ENCODE assay signal across 8 cellular contexts in the genomic region with DNA sequence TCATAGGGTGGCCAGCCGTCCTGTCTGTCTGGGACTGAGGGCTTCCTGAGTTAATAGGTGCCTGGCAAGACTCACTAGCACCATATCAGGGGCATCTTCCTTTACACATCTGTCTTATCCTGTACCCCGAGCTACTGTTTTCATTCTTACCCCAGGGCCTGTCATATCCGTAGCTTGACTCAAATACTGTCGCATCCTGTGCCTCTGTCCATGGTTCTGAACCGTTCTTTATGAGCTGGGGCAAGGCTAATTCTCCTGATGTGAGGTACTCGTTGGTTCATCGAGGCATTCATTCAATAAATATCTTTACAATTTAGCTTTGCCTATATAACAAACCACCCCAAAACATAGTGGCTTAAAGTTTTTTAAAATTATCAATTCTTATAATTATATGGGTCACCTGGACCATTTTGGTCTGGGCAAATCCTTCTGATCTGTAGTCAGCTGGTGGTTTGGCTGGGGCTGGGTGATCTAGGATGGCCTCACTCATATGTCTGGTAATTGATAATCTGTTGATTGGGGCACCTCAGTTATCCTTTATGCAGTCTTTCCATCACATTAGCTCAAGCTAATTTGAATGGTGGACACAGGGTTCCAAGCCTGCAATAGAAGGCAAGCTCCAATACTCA.
A peak's percentile ranks its signal among the peaks of the same experiment; 100 is the strongest.
DNase-seq lines count a peak whose midpoint lies in the region; ATAC-seq, FAIRE-seq and TF ChIP-seq lines count a peak whose summit lies in the region.

No MANE protein-coding gene starts in this region.

- H3K9me3 ChIP-seq in DND-41 (ENCODE audit: insufficient read depth, low read length, severe bottlenecking) (no peaks in the 10 kb centered on the region), HepG2 (ENCODE audit: low read length) (no peaks in the 10 kb centered on the region), transverse colon (no peaks in the 10 kb centered on the region)

- H3K4me3 ChIP-seq in DND-41 (ENCODE audit: low read depth in 1 of 2, low read length in 2 of 2) (no peak overlapping the region), HepG2 (replicated peaks in 1 of 3; ENCODE audit: insufficient read depth in 1 of 3, low read depth in 2 of 3, low read length in 3 of 3) (no peak overlapping the region), transverse colon (no peak overlapping the region)

- WGBS in HepG2 (ENCODE audit: low lambda C conversion rate) = 3% methylated on average over 6 of the region's 7 CpGs
- 8 to 13% methylated on average over 5 to 7 of the region's 7 CpGs for WGBS in transverse colon (ENCODE audit: low coverage in 1 of 2), 2 donors

- no peaks in the 10 kb centered on the region for H3K9me3 Mint-ChIP-seq in activated naive CD4-positive, alpha-beta T cell treated with anti-CD3 and anti-CD28 coated beads, Interleukin-2, amount 10 ng/mL, durations not matched to agents 7 days and 5 days

- intact Hi-C loops in HepG2 (cut with micrococcal nuclease; ENCODE audit: unreplicated experiment) (no loop called here), transverse colon (cut with DNase I; ENCODE audit: low total_unique reads) (no loop called here)

- no peaks in the 10 kb centered on the region for H3K4me1 ChIP-seq in DND-41 (ENCODE audit: insufficient read depth, low read length)
- H3K4me1 ChIP-seq in HepG2 (ENCODE audit: insufficient read depth, low read length) = no peaks in the 10 kb centered on the region
- no peaks in the 10 kb centered on the region for H3K4me1 ChIP-seq in transverse colon

- no peak overlapping the region for H3K27ac ChIP-seq in DND-41 (ENCODE audit: low read length)
- H3K27ac ChIP-seq in HepG2 (ENCODE audit: extremely low read length, insufficient read depth, low read length) = no peak overlapping the region
- H3K27ac ChIP-seq in transverse colon = no peak overlapping the region

- H3K36me3 ChIP-seq in DND-41 (ENCODE audit: insufficient read depth, low read length) (no peaks in the 10 kb centered on the region), HepG2 (replicated peaks in 1 of 2; ENCODE audit: control insufficient read depth in 1 of 2, insufficient read depth in 2 of 2, low read length in 2 of 2) (no peaks in the 10 kb centered on the region), transverse colon (no peaks in the 10 kb centered on the region)

- no peaks in the 10 kb centered on the region for H3K36me3 Mint-ChIP-seq in activated naive CD4-positive, alpha-beta T cell treated with anti-CD3 and anti-CD28 coated beads, Interleukin-2, amount 10 ng/mL, durations not matched to agents 7 days and 5 days

- TF ChIP-seq EP300 in HepG2 (IDR thresholded peaks at IDR 0.05; ENCODE audit: low read depth in 2 of 2, low read length in 2 of 2) (no peak), HepG2 (CRISPR knock-in tag; IDR thresholded peaks at IDR 0.05; ENCODE audit: borderline replicate concordance) (no peak), transverse colon (IDR thresholded peaks at IDR 0.05; ENCODE audit: low read depth) (no peak)

- H3K9ac ChIP-seq in DND-41 (ENCODE audit: low read depth, low read length) = no peak overlapping the region
- H3K9ac ChIP-seq in HepG2 (ENCODE audit: insufficient read depth, low read depth, low read length) = no peak overlapping the region

- no peaks in the 10 kb centered on the region for H3K27me3 ChIP-seq in DND-41 (ENCODE audit: insufficient read depth, low read length, poor library complexity)
- H3K27me3 ChIP-seq in HepG2 (ENCODE audit: control insufficient read depth in 1 of 2, insufficient read depth in 2 of 2, low read length in 2 of 2) = no peaks in the 10 kb centered on the region; a peak in 1 of 5 replicates
- H3K27me3 ChIP-seq in transverse colon = peaks cover 18% of the 10 kb centered on the region

- DNase-seq in DND-41 (peak; percentile 66), NCI-H460 (ENCODE audit: extremely low read depth, low read depth) (peak; percentile 49), HepG2 (ENCODE audit: low spot score) (peak; percentile 21), transverse colon (peak; percentile 29), amygdala (lab: John Stamatoyannopoulos, UW) (no peak), NCI-H774 (lab: John Stamatoyannopoulos, UW) (no peak)
- DNase-seq in activated naive CD4-positive, alpha-beta T cell treated with anti-CD3 and anti-CD28 coated beads, Interleukin-2, amount 10 ng/mL, durations not matched to agents 7 days and 5 days = peak; percentile 76

- ATAC-seq in DND-41 (ENCODE audit: insufficient read depth, low read depth) = peak; percentile 71
- no peak for ATAC-seq in HepG2
- no peak for ATAC-seq in HG03432 (IDR thresholded peaks at IDR 0.05; ENCODE audit: unreplicated experiment)

- H3K4me3 Mint-ChIP-seq in activated naive CD4-positive, alpha-beta T cell treated with anti-CD3 and anti-CD28 coated beads, Interleukin-2, amount 10 ng/mL, durations not matched to agents 7 days and 5 days = no peak overlapping the region

- 0 out of 2 replicates have a peak, but pooled peaks cover 8% of the 10 kb centered on the region for H4K20me1 ChIP-seq in DND-41 (ENCODE audit: insufficient read depth, low read length)
- H4K20me1 ChIP-seq in HepG2 (ENCODE audit: insufficient read depth, low read length) = 0 out of 2 replicates have a peak, but pooled peaks cover 6% of the 10 kb centered on the region

- H3K27ac Mint-ChIP-seq in activated naive CD4-positive, alpha-beta T cell treated with anti-CD3 and anti-CD28 coated beads, Interleukin-2, amount 10 ng/mL, durations not matched to agents 7 days and 5 days = no peak overlapping the region

- H3K79me2 ChIP-seq in DND-41 (ENCODE audit: insufficient read depth, low read length) = no peaks in the 10 kb centered on the region
- no peaks in the 10 kb centered on the region for H3K79me2 ChIP-seq in HepG2 (ENCODE audit: insufficient read depth, low read length)

- TF ChIP-seq POLR2A in HepG2 (IDR thresholded peaks at IDR 0.05; ENCODE audit: insufficient read depth in 1 of 2, low read depth in 2 of 2, low read length in 2 of 2) (no peak), transverse colon (IDR thresholded peaks at IDR 0.05) (no peak)

- H3K27me3 Mint-ChIP-seq in activated naive CD4-positive, alpha-beta T cell treated with anti-CD3 and anti-CD28 coated beads, Interleukin-2, amount 10 ng/mL, durations not matched to agents 7 days and 5 days = peaks cover 45% of the 10 kb centered on the region

- TF ChIP-seq RAD21 in HepG2 (CRISPR knock-in tag; IDR thresholded peaks at IDR 0.05) = no peak

- no peak for FAIRE-seq in HepG2 (lab: Jason Lieb, UNC)

- no peak for TF ChIP-seq CTCF in DND-41 (IDR thresholded peaks at IDR 0.05; ENCODE audit: borderline replicate concordance, extremely low read depth, low read length, poor library complexity, severe bottlenecking)
- no peak for TF ChIP-seq CTCF in HepG2 (CRISPR knock-in tag; IDR thresholded peaks at IDR 0.05)
- TF ChIP-seq CTCF in transverse colon (IDR thresholded peaks at IDR 0.05) = no peak

- H3K4me1 Mint-ChIP-seq in activated naive CD4-positive, alpha-beta T cell treated with anti-CD3 and anti-CD28 coated beads, Interleukin-2, amount 10 ng/mL, durations not matched to agents 7 days and 5 days = no peaks in the 10 kb centered on the region

- CTCF ChIA-PET in activated naive CD4-positive, alpha-beta T cell treated with anti-CD3 and anti-CD28 coated beads, Interleukin-2, amount 10 ng/mL, durations not matched to agents 7 days and 5 days (lab: Charles Lee) = interaction anchor here (0.8 to 1.8 kb wide), 5 partner anchors 8 to 227 kb away, joined by 3 to 5 read pairs (median 3); no protein-coding TSS in a partner anchor
- CTCF ChIA-PET in HepG2 (lab: Yijun Ruan, JAX; ENCODE audit: low intra/inter-chr PET ratio, low total read pairs) = no interaction called here

- in situ Hi-C loops in HepG2 (cut with HindIII; ENCODE audit: extremely low pct_ligation_motif_present, low pct_unique_long_range_greater_than_20kb) = no loop called here
- in situ Hi-C loops in transverse colon (cut with MboI; ENCODE audit: low pct_ligation_motif_present in 1 of 4, low pct_unique_long_range_greater_than_20kb in 1 of 4, low sequenced_read_pairs in 3 of 4) = no loop called here

- H2AFZ ChIP-seq in DND-41 (ENCODE audit: low read depth, low read length) = no peak overlapping the region
- H2AFZ ChIP-seq in HepG2 (ENCODE audit: low read length) = no peak overlapping the region

- POLR2A ChIA-PET in HepG2 (lab: Yijun Ruan, JAX) = no interaction called here

- BruUV-seq in HepG2 (replicated peaks; lab: Mats Ljungman, UMichigan) = no TSS peak

- no peak overlapping the region for H3K4me2 ChIP-seq in DND-41 (ENCODE audit: insufficient read depth, low read length)
- H3K4me2 ChIP-seq in HepG2 (ENCODE audit: low read depth, low read length) = no peak overlapping the region

TF ChIP-seq in HepG2, 621 proteins besides CTCF, POLR2A, EP300 and RAD21 (continues in another document):
- TF ChIP-seq ZNF331 (CRISPR knock-in tag; IDR thresholded peaks at IDR 0.05) = 0 out of 2 replicates have a peak, but pooled peaks have one; percentile 24
- TF ChIP-seq CCAR2 (optimal IDR thresholded peaks at IDR 0.05; ENCODE audit: low read depth, low read length) = no peak
- no peak for TF ChIP-seq WIZ (CRISPR knock-in tag; IDR thresholded peaks at IDR 0.05)
- TF ChIP-seq NCOA5 (CRISPR knock-in tag; IDR thresholded peaks at IDR 0.05) = no peak
- no peak for TF ChIP-seq ETV5 (CRISPR knock-in tag; IDR thresholded peaks at IDR 0.05; ENCODE audit: borderline replicate concordance)
- no peak for TF ChIP-seq STAT5B (CRISPR knock-in tag; IDR thresholded peaks at IDR 0.05)
- TF ChIP-seq SOX13 (IDR thresholded peaks at IDR 0.05) = no peak
- TF ChIP-seq SOX13 (CRISPR knock-in tag; conservative IDR thresholded peaks at IDR 0.05 in 1 of 2, IDR thresholded peaks at IDR 0.05 in 1 of 2) = no peak
- 0 out of 2 replicates have a peak, but pooled peaks have one; percentile 52 for TF ChIP-seq ZSCAN9 (CRISPR knock-in tag; IDR thresholded peaks at IDR 0.05; ENCODE audit: borderline replicate concordance)
- TF ChIP-seq SAP130 (CRISPR knock-in tag; IDR thresholded peaks at IDR 0.05; ENCODE audit: low read depth) = peak; percentile 29; the same call in 1 of the 2 replicates
- TF ChIP-seq ZFP90 (CRISPR knock-in tag; IDR thresholded peaks at IDR 0.05; ENCODE audit: borderline replicate concordance) = no peak
- TF ChIP-seq RFX1 (IDR thresholded peaks at IDR 0.05) = no peak
- TF ChIP-seq MIXL1 (CRISPR knock-in tag; IDR thresholded peaks at IDR 0.05) = peak; percentile 64; the same call in 1 of the 2 replicates
- TF ChIP-seq KLF16 (CRISPR knock-in tag; IDR thresholded peaks at IDR 0.05) = peak in 1 of 2 experiments; percentile 58; a peak in 1 of 4 replicates
- TF ChIP-seq PTBP1 (IDR thresholded peaks at IDR 0.05; ENCODE audit: low read depth, low read length, poor library complexity, severe bottlenecking) = no peak
- TF ChIP-seq ZNF564 (CRISPR knock-in tag; IDR thresholded peaks at IDR 0.05) = no peak
- 0 out of 2 replicates have a peak, but pooled peaks have one; percentile 22 for TF ChIP-seq ELF3 (CRISPR knock-in tag; IDR thresholded peaks at IDR 0.05)
- TF ChIP-seq ERF (CRISPR knock-in tag; IDR thresholded peaks at IDR 0.05) = peak; percentile 44; the same call in 1 of the 2 replicates
- no peak for TF ChIP-seq ASH2L (IDR thresholded peaks at IDR 0.05; ENCODE audit: insufficient read length, low read depth, low read length)
- TF ChIP-seq MAFK (conservative IDR thresholded peaks at IDR 0.05 in 1 of 2, IDR thresholded peaks at IDR 0.05 in 1 of 2; ENCODE audit: low read length in 2 of 2) = no peak

Comparison
In these comparisons a context has a peak if more than half of its experiments do, and no peak if none do; other contexts are left out.
1. DNase-seq: peak in DND-41 (single experiment), NCI-H460 (single experiment), activated naive CD4-positive, alpha-beta T cell treated with anti-CD3 and anti-CD28 coated beads, Interleukin-2, amount 10 ng/mL, durations not matched to agents 7 days and 5 days (single experiment), HepG2 (single experiment) and transverse colon (single experiment); none in amygdala (0 of 56) and NCI-H774 (single experiment).